In the genomic region with DNA sequence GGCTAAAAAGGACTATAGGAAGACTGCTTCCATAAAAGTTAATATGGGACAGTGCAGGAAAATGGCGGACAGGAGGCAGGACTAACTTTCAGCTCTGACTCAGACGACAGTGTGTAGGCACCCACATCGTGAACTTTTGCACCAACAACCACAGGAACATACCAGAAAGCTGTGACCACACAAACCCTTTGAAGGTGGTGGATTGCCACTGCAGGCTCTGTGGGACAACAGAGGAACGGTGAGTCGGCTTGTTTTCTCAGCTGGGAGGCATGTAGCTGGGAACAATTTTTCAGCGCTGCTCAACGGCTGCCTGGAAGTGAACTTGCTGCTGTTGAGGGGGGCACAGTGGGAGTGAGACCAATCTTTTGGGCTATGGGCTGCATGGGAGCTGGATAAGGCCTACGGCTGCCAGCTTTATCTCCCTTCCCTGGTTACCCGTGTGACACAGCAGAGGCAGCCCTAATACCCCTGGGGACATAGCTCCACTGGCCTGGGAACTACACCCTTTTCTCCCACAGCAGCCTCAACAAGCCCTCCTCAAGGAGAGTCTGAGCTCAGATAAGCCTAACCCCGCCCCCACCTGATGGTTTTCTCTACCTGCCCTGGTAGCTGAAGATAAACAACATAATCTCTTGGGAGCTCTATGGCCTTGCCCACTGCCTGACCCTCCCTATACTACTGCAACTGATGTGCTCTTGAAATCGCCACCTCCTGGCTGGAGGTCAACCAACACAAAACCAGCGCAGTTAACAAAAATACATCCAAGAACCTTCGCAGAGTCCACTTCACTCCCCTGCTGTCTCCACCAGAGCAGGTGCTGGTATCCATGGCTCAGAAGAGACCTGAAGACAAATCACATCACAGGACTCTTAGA, we compare ENCODE assay signal across 28 cellular contexts.
A peak's percentile ranks its signal among the peaks of the same experiment; 100 is the strongest.
DNase-seq lines count a peak whose midpoint lies in the region; ATAC-seq lines count a peak whose summit lies in the region.
"Had no signal": no experiment of that assay in that cellular context is flagged by ENCODE, and none has a peak within 500 bp of the region (broad histone marks: within the 10 kb centered on the region; RNA-seq: fewer than 3 reads in every experiment).

No MANE protein-coding gene starts in this region.

- no peak overlapping the region for H3K27ac ChIP-seq in SJCRH30
- H3K27ac ChIP-seq: C4-2B, epithelial cell of prostate, heart left ventricle, KMS-11, left ventricle myocardium inferior, ovary, right atrium auricular region, thoracic aorta had no signal

- no peaks in the 10 kb centered on the region for H3K27me3 ChIP-seq in SJCRH30
- H3K27me3 ChIP-seq: heart left ventricle, ovary, right atrium auricular region had no signal

- no peaks in the 10 kb centered on the region for H3K36me3 ChIP-seq in SJCRH30
- H3K36me3 ChIP-seq: heart left ventricle, left ventricle myocardium inferior, ovary, right atrium auricular region, thoracic aorta had no signal

- DNase-seq in H4 (ENCODE audit: low spot score), result peak; percentile 64
- peak; percentile 2 to 3 for DNase-seq in SJCRH30
- DNase-seq in brain pericyte (ENCODE audit: low read depth, low spot score), result peak; percentile 85
- DNase-seq in non-pigmented ciliary epithelial cell (ENCODE audit: low read depth), result peak; percentile 73
- no peak for DNase-seq in NCI-H748 (lab: John Stamatoyannopoulos, UW; ENCODE audit: unreplicated experiment)
- DNase-seq: activated CD4-positive, alpha-beta T cell treated with anti-CD3 and anti-CD28 coated beads, Interleukin-2, amount 50 U/mL, for 48 hours; activated CD8-positive, alpha-beta memory T cell treated with anti-CD3 and anti-CD28 coated beads, Interleukin-2, amount 50 U/mL, for 48 hours; aorta; effector CD4-positive, alpha-beta T cell; immature natural killer cell; left ventricle myocardium inferior; natural killer cell; NCI-H1694 treated with DMSO at 0.1 percent for 48 hours; NCI-H526; ovary; stimulated activated CD4-positive, alpha-beta T cell treated with anti-CD3 and anti-CD28 coated beads, Interleukin-12 subunit alpha, Interleukin-12 subunit beta, amount 100 ng/mL, for 4 hours; stimulated activated CD4-positive, alpha-beta T cell treated with anti-CD3 and anti-CD28 coated beads, Interleukin-4, amount 100 ng/mL, for 24 hours; stimulated activated naive B cell treated with anti-CD40 and anti-IgM and Interleukin-4, amounts not matched to agents 10 μg/mL and 1 μg/mL and 100 μg/mL, for 72 hours had no signal

- no peaks in the 10 kb centered on the region for H3K9me3 ChIP-seq in SJCRH30 (replicated peaks)
- H3K9me3 ChIP-seq: ovary, thoracic aorta had no signal

- ATAC-seq in GM21360 (IDR thresholded peaks at IDR 0.05; ENCODE audit: unreplicated experiment), result no peak
- no peak for ATAC-seq in HG02642 (IDR thresholded peaks at IDR 0.05; ENCODE audit: poor library complexity, unreplicated experiment)
- ATAC-seq: activated naive CD4-positive, alpha-beta T cell treated with anti-CD3 and anti-CD28 coated beads, Interleukin-2, amount 50 U/mL, for 72 hours; heart left ventricle; natural killer cell; SK-N-SH treated with all-trans-retinoic acid at 6 μM for 48 hours; stimulated activated naive B cell treated with anti-CD40 and anti-IgM and Interleukin-4, amounts not matched to agents 10 μg/mL and 1 μg/mL and 100 μg/mL, for 72 hours had no signal

- no peak overlapping the region for H3K4me3 ChIP-seq in SJCRH30
- H3K4me3 ChIP-seq: heart left ventricle, left ventricle myocardium inferior, ovary, right atrium auricular region, thoracic aorta had no signal

- H3K4me1 ChIP-seq in SJCRH30, result no peaks in the 10 kb centered on the region
- H3K4me1 ChIP-seq: heart left ventricle, left ventricle myocardium inferior, right atrium auricular region had no signal
